15 cellular contexts compared by ENCODE assay signal in genomic region chr1:63319069-63320023, GRCh38. TPM values are rescaled to one million over a fixed set of nuclear protein-coding genes. Genes with fewer than 3 reads are reported as not detected.
DNase-seq lines count a peak whose midpoint lies in the region; ATAC-seq and TF ChIP-seq lines count a peak whose summit lies in the region.
"Had no signal": no experiment of that assay in that cellular context is flagged by ENCODE, and none has a peak within 500 bp of the region (broad histone marks: within the 10 kb centered on the region; RNA-seq: fewer than 3 reads in every experiment).

No MANE protein-coding gene starts in this region.

- peaks cover 60% of the 10 kb centered on the region for H3K27me3 ChIP-seq in WERI-Rb-1 (ENCODE audit: insufficient read depth, low read depth, severe bottlenecking)
- H3K27me3 ChIP-seq in esophagus muscularis mucosa = peaks cover 39 to 100% (median 80%) of the 10 kb centered on the region in 4 donors
- H3K27me3 ChIP-seq in trophoblast cell (ENCODE audit: insufficient read depth, low read length) = peaks cover 67% of the 10 kb centered on the region
- H3K27me3 ChIP-seq in transverse colon = peaks cover 100% of the 10 kb centered on the region

- no peak overlapping the region for H3K14ac ChIP-seq in trophoblast cell (ENCODE audit: low read length)

- H3K23ac ChIP-seq in trophoblast cell (ENCODE audit: low read length) = no peak overlapping the region

- 14% methylated on average over 31 of the region's 59 CpGs for WGBS in esophagus muscularis mucosa
- no CpG with 5 or more reads among the region's 59 CpGs for WGBS in trophoblast cell (ENCODE audit: extremely low coverage, insufficient coverage, insufficient read length)
- WGBS in transverse colon (ENCODE audit: low coverage in 1 of 2), 2 donors = 18 to 23% methylated on average over 10 to 59 of the region's 59 CpGs

- H3K36me3 ChIP-seq in WERI-Rb-1 = no peaks in the 10 kb centered on the region
- no peaks in the 10 kb centered on the region for H3K36me3 ChIP-seq in esophagus muscularis mucosa
- no peaks in the 10 kb centered on the region for H3K36me3 ChIP-seq in trophoblast cell (ENCODE audit: control insufficient read depth in 1 of 2, insufficient read depth in 2 of 2, low read length in 2 of 2)
- H3K36me3 ChIP-seq in transverse colon = no peaks in the 10 kb centered on the region
- H3K36me3 ChIP-seq: pancreas had no signal

- TF ChIP-seq EP300 in esophagus muscularis mucosa (IDR thresholded peaks at IDR 0.05) = no peak
- TF ChIP-seq EP300 in transverse colon (IDR thresholded peaks at IDR 0.05; ENCODE audit: low read depth) = no peak

- no peak overlapping the region for H2BK5ac ChIP-seq in trophoblast cell (ENCODE audit: low read depth, low read length, poor library complexity)

- H4K12ac ChIP-seq in trophoblast cell (ENCODE audit: low read depth, low read length) = no peak overlapping the region

- no peak overlapping the region for H4K8ac ChIP-seq in trophoblast cell (ENCODE audit: low read depth, low read length)

- no peak overlapping the region for H2BK12ac ChIP-seq in trophoblast cell (ENCODE audit: low read length)

- H3K9me3 ChIP-seq in WERI-Rb-1 (ENCODE audit: severe bottlenecking) = no peaks in the 10 kb centered on the region
- H3K9me3 ChIP-seq in esophagus muscularis mucosa = peaks cover 0 to 4% (median 0%) of the 10 kb centered on the region in 4 donors
- peaks cover 3% of the 10 kb centered on the region for H3K9me3 ChIP-seq in trophoblast cell (ENCODE audit: insufficient read depth, low read depth, low read length)
- H3K9me3 ChIP-seq in transverse colon = no peaks in the 10 kb centered on the region
- H3K9me3 ChIP-seq: pancreas had no signal

- no peak overlapping the region for H3K9ac ChIP-seq in trophoblast cell (ENCODE audit: low read length)

- H3K4me1 ChIP-seq in esophagus muscularis mucosa (peaks cover 27 to 69% (median 49%) of the 10 kb centered on the region in 4 donors), trophoblast cell (ENCODE audit: control insufficient read depth in 1 of 2, insufficient read depth in 2 of 2, low read length in 2 of 2) (peaks cover 17 to 19% of the 10 kb centered on the region in 2 experiments), transverse colon (peaks cover 0 to 56% (median 40%) of the 10 kb centered on the region in 4 donors)

- H3K27ac Mint-ChIP-seq in activated CD4-positive, alpha-beta T cell treated with anti-CD3 and anti-CD28 coated beads, Interleukin-2, amount 10 ng/mL, durations not matched to agents 24 days and 14 days = peak overlapping the region; percentile 36

- no peak for TF ChIP-seq CTCF in WERI-Rb-1 (IDR thresholded peaks at IDR 0.05; ENCODE audit: low read depth, low read length)
- no peak for TF ChIP-seq CTCF in esophagus muscularis mucosa (IDR thresholded peaks at IDR 0.05)
- TF ChIP-seq CTCF in transverse colon (IDR thresholded peaks at IDR 0.05) = no peak

- H3K27ac ChIP-seq in WERI-Rb-1 (no peak overlapping the region), esophagus muscularis mucosa (replicated peaks in 1 of 4) (peak overlapping the region in 3 of 4 donors; percentile 3 to 20 (median 15)), trophoblast cell (ENCODE audit: low read depth, low read length) (no peak overlapping the region), transverse colon (no peak overlapping the region)
- H3K27ac ChIP-seq: pancreas had no signal

- no peak overlapping the region for H2BK120ac ChIP-seq in trophoblast cell (ENCODE audit: insufficient read depth, low read length, poor library complexity)

- H3K27me3 Mint-ChIP-seq in activated CD4-positive, alpha-beta T cell treated with anti-CD3 and anti-CD28 coated beads, Interleukin-2, amount 10 ng/mL, durations not matched to agents 24 days and 14 days = peaks cover 66% of the 10 kb centered on the region

- H3K79me2 ChIP-seq in trophoblast cell (ENCODE audit: control insufficient read depth, insufficient read depth, low read length, poor library complexity) = no peaks in the 10 kb centered on the region

- H3K79me1 ChIP-seq in trophoblast cell (ENCODE audit: low read length) = no peaks in the 10 kb centered on the region

- no peak overlapping the region for H2AK5ac ChIP-seq in trophoblast cell (ENCODE audit: low read length)

- ATAC-seq in HG03196 (IDR thresholded peaks at IDR 0.05; ENCODE audit: unreplicated experiment) = no peak
- ATAC-seq: pancreas had no signal

- TF ChIP-seq POLR2A in esophagus muscularis mucosa (IDR thresholded peaks at IDR 0.05; ENCODE audit: low read depth) = no peak
- no peak for TF ChIP-seq POLR2A in transverse colon (IDR thresholded peaks at IDR 0.05)

- peak overlapping the region; percentile 11 for H3K4me3 Mint-ChIP-seq in activated CD4-positive, alpha-beta T cell treated with anti-CD3 and anti-CD28 coated beads, Interleukin-2, amount 10 ng/mL, durations not matched to agents 24 days and 14 days

- peak overlapping the region; percentile 34 for H3K4me3 ChIP-seq in WERI-Rb-1 (ENCODE audit: low read depth, low read length)
- H3K4me3 ChIP-seq in esophagus muscularis mucosa = peak overlapping the region; percentile 2 to 41 (median 20)
- no peak overlapping the region for H3K4me3 ChIP-seq in trophoblast cell (ENCODE audit: low read depth, low read length)
- H3K4me3 ChIP-seq in transverse colon = no peak overlapping the region
- H3K4me3 ChIP-seq: pancreas had no signal

- H4K91ac ChIP-seq in trophoblast cell (ENCODE audit: low read depth, low read length) = no peak overlapping the region

- peaks cover 20% of the 10 kb centered on the region for H3K9me3 Mint-ChIP-seq in activated CD4-positive, alpha-beta T cell treated with anti-CD3 and anti-CD28 coated beads, Interleukin-2, amount 10 ng/mL, durations not matched to agents 24 days and 14 days

- H3K4ac ChIP-seq in trophoblast cell (ENCODE audit: low read depth, low read length) = no peak overlapping the region

- DNase-seq in activated CD4-positive, alpha-beta T cell treated with anti-CD3 and anti-CD28 coated beads, Interleukin-2, amount 10 ng/mL, durations not matched to agents 24 days and 14 days = peak; percentile 61
- no peak for DNase-seq in activated CD4-positive, alpha-beta T cell treated with anti-CD3 and anti-CD28 coated beads, Interleukin-2, amount 50 U/mL, for 1 hour
- DNase-seq in WERI-Rb-1 = peak; percentile 49
- DNase-seq in esophagus muscularis mucosa (ENCODE audit: extremely low spot score) = peak; percentile 81
- DNase-seq in trophoblast cell = no peak
- no peak for DNase-seq in transverse colon
- no peak for DNase-seq in UCSD-AML1 (lab: John Stamatoyannopoulos, UW; ENCODE audit: unreplicated experiment)
- DNase-seq: NCI-H1417 treated with DMSO at 0.1 percent for 48 hours; NCI-H526 treated with DMSO at 0.1 percent for 48 hours; SIG-M5; stimulated activated CD4-positive, alpha-beta T cell treated with anti-CD3 and anti-CD28 coated beads, Interleukin-4, amount 100 ng/mL, for 1 hour had no signal

- intact Hi-C loops in activated CD4-positive, alpha-beta T cell treated with anti-CD3 and anti-CD28 coated beads, Interleukin-2, amount 10 ng/mL, durations not matched to agents 24 days and 14 days (cut with micrococcal nuclease) = loop anchor here (10.0 kb wide), 1 partner anchor 475 kb away; no protein-coding TSS in a partner anchor
- intact Hi-C loops in esophagus muscularis mucosa (cut with DNase I) = loop anchor here (10.0 kb wide), 2 partner anchors 125 to 215 kb away; no protein-coding TSS in a partner anchor
- intact Hi-C loops in transverse colon (cut with DNase I; ENCODE audit: low total_unique reads) = no loop called here

- H3K36me3 Mint-ChIP-seq in activated CD4-positive, alpha-beta T cell treated with anti-CD3 and anti-CD28 coated beads, Interleukin-2, amount 10 ng/mL, durations not matched to agents 24 days and 14 days (ENCODE audit: low read depth) = peaks cover 21% of the 10 kb centered on the region

- in situ Hi-C loops in transverse colon (cut with MboI; ENCODE audit: low pct_ligation_motif_present in 1 of 4, low pct_unique_long_range_greater_than_20kb in 1 of 4, low sequenced_read_pairs in 3 of 4) = no loop called here

- H3K4me2 ChIP-seq in trophoblast cell (ENCODE audit: low read length) = peak overlapping the region; percentile 6

- no peak overlapping the region for H3K18ac ChIP-seq in trophoblast cell (ENCODE audit: low read length)

- H3K4me1 Mint-ChIP-seq in activated CD4-positive, alpha-beta T cell treated with anti-CD3 and anti-CD28 coated beads, Interleukin-2, amount 10 ng/mL, durations not matched to agents 24 days and 14 days = peaks cover 31% of the 10 kb centered on the region

- no peak overlapping the region for H2AFZ ChIP-seq in trophoblast cell (ENCODE audit: insufficient read depth, low read length, poor library complexity)

RNA-seq across cellular contexts. Expression of gene FOXD3, which starts 3.0 kb away (rescaled TPM):
- total RNA-seq in activated CD4-positive, alpha-beta T cell treated with anti-CD3 and anti-CD28 coated beads, Interleukin-2, amount 10 ng/mL, durations not matched to agents 24 days and 14 days = not detected in 2 replicates
- total RNA-seq in esophagus muscularis mucosa = 1 to 10 TPM; 1.2 to 7.0 (median 4.4) TPM
- polyA plus RNA-seq in trophoblast cell (2013) = not detected in 2 replicates
- total RNA-seq in transverse colon = under 1 TPM in 2 of 4 donors, not detected in 2; 0.32 to 0.68 TPM
- total RNA-seq: subcutaneous adipose tissue had no signal
- polyA plus RNA-seq: AG04450 had no signal

RNA-seq across cellular contexts. Expression of gene ALG6, which starts 48.1 kb away (rescaled TPM):
- total RNA-seq in activated CD4-positive, alpha-beta T cell treated with anti-CD3 and anti-CD28 coated beads, Interleukin-2, amount 10 ng/mL, durations not matched to agents 24 days and 14 days = 24.5 and 27.7 TPM in 2 replicates
- 10 to 100 TPM in 1 of 4 donors, 1 to 10 TPM in 3; 3.6 to 10.7 (median 4.9) TPM for total RNA-seq in esophagus muscularis mucosa
- polyA plus RNA-seq in trophoblast cell (2013) = 7.3 and 7.6 TPM in 2 replicates
- 10 to 100 TPM in 2 of 4 donors, 1 to 10 TPM in 1, under 1 TPM in 1; 0.60 to 20.0 (median 9.3) TPM for total RNA-seq in transverse colon

Comparison
In these comparisons a context has a peak if more than half of its experiments do, and no peak if none do; other contexts are left out.
1. DNase-seq: peak in activated CD4-positive, alpha-beta T cell treated with anti-CD3 and anti-CD28 coated beads, Interleukin-2, amount 10 ng/mL, durations not matched to agents 24 days and 14 days (single experiment), WERI-Rb-1 (single experiment) and esophagus muscularis mucosa (single experiment); none in activated CD4-positive, alpha-beta T cell treated with anti-CD3 and anti-CD28 coated beads, Interleukin-2, amount 50 U/mL, for 1 hour (single experiment), trophoblast cell (0 of 2), transverse colon (single experiment) and UCSD-AML1 (single experiment).
2. H3K27ac ChIP-seq: peak in esophagus muscularis mucosa (3 of 4); none in WERI-Rb-1 (single experiment), trophoblast cell (single experiment) and transverse colon (0 of 4).
3. H3K4me3 ChIP-seq: peak in WERI-Rb-1 (single experiment) and esophagus muscularis mucosa (4 of 4); none in trophoblast cell (single experiment) and transverse colon (0 of 4).